Comparison of ENCODE assay signal across 21 cellular contexts in genomic region chr4:85733798-85734197, GRCh38.
DNase-seq lines count a peak whose midpoint lies in the region; ATAC-seq and TF ChIP-seq lines count a peak whose summit lies in the region.
"Had no signal": no experiment of that assay in that cellular context is flagged by ENCODE, and none has a peak within 500 bp of the region (broad histone marks: within the 10 kb centered on the region; RNA-seq: fewer than 3 reads in every experiment).

No MANE protein-coding gene starts in this region.

- H3K27me3 ChIP-seq in dorsolateral prefrontal cortex: no peaks in the 10 kb centered on the region
- H3K27me3 ChIP-seq in muscle layer of duodenum (ENCODE audit: low read depth, low read length): no peaks in the 10 kb centered on the region
- H3K27me3 ChIP-seq: BLaER1 treated with 17β-estradiol and CSF1 and Interleukin-3, amounts not matched to agents 10 nM and 100 nM; brain microvascular endothelial cell; upper lobe of left lung had no signal

- H3K9me3 Mint-ChIP-seq in stimulated activated naive CD8-positive, alpha-beta T cell treated with anti-CD3 and anti-CD28 coated beads, Interleukin-15, Interleukin-2, amounts not matched to agents 100 ng/mL and 50 ng/mL, for 24 hours: no peaks in the 10 kb centered on the region
- H3K9me3 Mint-ChIP-seq: H9; T-helper 1 cell treated with Interleukin-12 subunit alpha and Interleukin-12 subunit beta and Interleukin-4 antibody, amounts not matched to agents 30 μg/mL and 1 μg/mL, for 36 hours; WTC11 had no signal

- no peaks in the 10 kb centered on the region for H3K36me3 Mint-ChIP-seq in stimulated activated naive CD8-positive, alpha-beta T cell treated with anti-CD3 and anti-CD28 coated beads, Interleukin-15, Interleukin-2, amounts not matched to agents 100 ng/mL and 50 ng/mL, for 24 hours (ENCODE audit: low read depth)
- H3K36me3 Mint-ChIP-seq: activated naive CD8-positive, alpha-beta T cell; WTC11 had no signal

- no peak overlapping the region for H3K4me3 Mint-ChIP-seq in stimulated activated naive CD8-positive, alpha-beta T cell treated with anti-CD3 and anti-CD28 coated beads, Interleukin-15, Interleukin-2, amounts not matched to agents 100 ng/mL and 50 ng/mL, for 24 hours
- H3K4me3 Mint-ChIP-seq: activated naive CD8-positive, alpha-beta T cell; activated T-cell treated with anti-CD3 and anti-CD28 coated beads, Interleukin-2, amount 50 U/mL, for 4 hours; H9; T-helper 1 cell treated with Interleukin-12 subunit alpha and Interleukin-12 subunit beta and Interleukin-4 antibody, amounts not matched to agents 30 μg/mL and 1 μg/mL, for 36 hours; WTC11 had no signal

- peak overlapping the region; percentile 34 for H3K27ac Mint-ChIP-seq in stimulated activated naive CD8-positive, alpha-beta T cell treated with anti-CD3 and anti-CD28 coated beads, Interleukin-15, Interleukin-2, amounts not matched to agents 100 ng/mL and 50 ng/mL, for 24 hours
- H3K27ac Mint-ChIP-seq: activated naive CD8-positive, alpha-beta T cell; H9; T-helper 1 cell treated with Interleukin-12 subunit alpha and Interleukin-12 subunit beta and Interleukin-4 antibody, amounts not matched to agents 30 μg/mL and 1 μg/mL, for 36 hours; WTC11 had no signal

- no peak for TF ChIP-seq CTCF in dorsolateral prefrontal cortex (IDR thresholded peaks at IDR 0.05 in 54 of 56, conservative IDR thresholded peaks at IDR 0.05 in 2 of 56; ENCODE audit: low read depth in 1 of 56, partially characterized antibody in 56 of 56)

- no peaks in the 10 kb centered on the region for H3K36me3 ChIP-seq in muscle layer of duodenum (ENCODE audit: control insufficient read depth in 1 of 2, insufficient read depth in 2 of 2, low read length in 2 of 2)
- H3K36me3 ChIP-seq: BLaER1 treated with 17β-estradiol and CSF1 and Interleukin-3, amounts not matched to agents 10 nM and 100 nM; brain microvascular endothelial cell; upper lobe of left lung had no signal

- H3K4me3 ChIP-seq in dorsolateral prefrontal cortex: no peak overlapping the region
- no peak overlapping the region for H3K4me3 ChIP-seq in muscle layer of duodenum (ENCODE audit: low read depth in 1 of 2, low read length in 2 of 2)
- H3K4me3 ChIP-seq: A549; BLaER1 treated with 17β-estradiol and CSF1 and Interleukin-3, amounts not matched to agents 10 nM and 100 nM; coronary artery; upper lobe of left lung had no signal

- no peaks in the 10 kb centered on the region for H3K9me3 ChIP-seq in muscle layer of duodenum (ENCODE audit: control insufficient read depth in 1 of 2, low read length in 2 of 2)
- H3K9me3 ChIP-seq: A549; BLaER1 treated with 17β-estradiol and CSF1 and Interleukin-3, amounts not matched to agents 10 nM and 100 nM; upper lobe of left lung had no signal

- no peak for DNase-seq in stimulated activated naive CD8-positive, alpha-beta T cell treated with anti-CD3 and anti-CD28 coated beads, Interleukin-15, Interleukin-2, amounts not matched to agents 100 U/mL and 50 U/mL, for 24 hours
- no peak for DNase-seq in dorsolateral prefrontal cortex
- DNase-seq in DMS153 treated with DMSO at 0.1 percent for 48 hours (lab: John Stamatoyannopoulos, UW; ENCODE audit: unreplicated experiment): no peak
- no peak for DNase-seq in UCSD-AML1 (lab: John Stamatoyannopoulos, UW; ENCODE audit: unreplicated experiment)
- DNase-seq in activated naive CD4-positive, alpha-beta T cell (lab: John Stamatoyannopoulos, UW): no peak
- DNase-seq: activated T-cell treated with anti-CD3 and anti-CD28 coated beads, Interleukin-2, amount 50 U/mL, for 4 hours; brain microvascular endothelial cell; H9; kidney; midbrain had no signal

- H3K4me1 ChIP-seq in muscle layer of duodenum (ENCODE audit: control insufficient read depth in 1 of 2, insufficient read depth in 2 of 2, low read length in 2 of 2): no peaks in the 10 kb centered on the region
- H3K4me1 ChIP-seq: upper lobe of left lung had no signal

- no peaks in the 10 kb centered on the region for H3K27me3 Mint-ChIP-seq in stimulated activated naive CD8-positive, alpha-beta T cell treated with anti-CD3 and anti-CD28 coated beads, Interleukin-15, Interleukin-2, amounts not matched to agents 100 ng/mL and 50 ng/mL, for 24 hours
- H3K27me3 Mint-ChIP-seq: activated naive CD8-positive, alpha-beta T cell had no signal

- H3K27ac ChIP-seq in dorsolateral prefrontal cortex (peak overlapping the region in 50 of 59 donors; percentile 3 to 92 (median 62)), muscle layer of duodenum (ENCODE audit: low read length) (peak overlapping the region; percentile 12)
- H3K27ac ChIP-seq: A549, brain microvascular endothelial cell, coronary artery had no signal

- no peak for ATAC-seq in stimulated activated naive CD8-positive, alpha-beta T cell treated with anti-CD3 and anti-CD28 coated beads, Interleukin-15, Interleukin-2, amounts not matched to agents 100 U/mL and 50 U/mL, for 24 hours
- ATAC-seq in HG02571 (IDR thresholded peaks at IDR 0.05; ENCODE audit: unreplicated experiment): no peak
- ATAC-seq: A549; activated T-cell treated with anti-CD3 and anti-CD28 coated beads, Interleukin-2, amount 50 U/mL, for 4 hours; PC-3; WTC11 had no signal

- peaks cover 4% of the 10 kb centered on the region for H3K4me1 Mint-ChIP-seq in stimulated activated naive CD8-positive, alpha-beta T cell treated with anti-CD3 and anti-CD28 coated beads, Interleukin-15, Interleukin-2, amounts not matched to agents 100 ng/mL and 50 ng/mL, for 24 hours (ENCODE audit: low read depth)
- H3K4me1 Mint-ChIP-seq: H9 had no signal

- intact Hi-C loops in dorsolateral prefrontal cortex (cut with DNase I): no loop called here
